ENCODE assay signal across 8 cellular contexts in the genomic region with DNA sequence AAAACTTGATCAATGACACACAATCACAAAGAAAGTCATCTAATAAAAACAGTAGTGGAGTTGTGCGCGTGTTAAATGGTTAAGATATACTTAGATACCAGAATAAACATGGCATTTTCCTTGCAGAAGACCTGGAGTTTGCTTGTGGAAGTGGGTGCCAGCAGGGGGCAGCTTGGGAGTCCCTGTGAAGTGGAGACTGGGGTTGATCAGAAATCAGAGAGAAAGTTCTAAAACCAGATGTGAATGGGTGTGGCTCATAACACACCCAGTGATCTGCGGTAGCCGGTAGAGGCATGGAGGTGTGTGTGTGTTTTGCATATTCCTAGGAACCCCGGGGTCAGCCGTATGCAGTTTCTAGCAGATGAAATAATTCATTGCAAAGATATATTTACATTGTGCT.
DNase-seq lines count a peak whose midpoint lies in the region; TF ChIP-seq lines count a peak whose summit lies in the region.

No MANE protein-coding gene starts in this region.

- peak; percentile 80 for TF ChIP-seq CTCF in AG09319 (IDR thresholded peaks at IDR 0.05; ENCODE audit: low read depth, low read length)
- 0 out of 2 replicates have a peak, but pooled peaks have one; percentile 5 for TF ChIP-seq CTCF in LNCaP clone FGC (IDR thresholded peaks at IDR 0.05; ENCODE audit: control insufficient read depth, extremely low read depth, insufficient read depth)

- DNase-seq in AG09319 (ENCODE audit: extremely low read depth, low read depth) = peak; percentile 52
- DNase-seq in LNCaP clone FGC (ENCODE audit: low read depth) = no peak
- peak; percentile 65 for DNase-seq in activated CD8-positive, alpha-beta memory T cell treated with anti-CD3 and anti-CD28 coated beads, Interleukin-2, amount 50 U/mL, for 4 hours
- peak; percentile 76 for DNase-seq in fibroblast of peridontal ligament (ENCODE audit: extremely low read depth)
- DNase-seq in stimulated activated CD4-positive, alpha-beta T cell treated with anti-CD3 and anti-CD28 coated beads, Interleukin-12 subunit alpha, Interleukin-12 subunit beta, amount 100 ng/mL, for 4 hours = peak; percentile 34
- DNase-seq in DMS153 treated with DMSO at 0.1 percent for 48 hours (lab: John Stamatoyannopoulos, UW; ENCODE audit: unreplicated experiment) = no peak
- DNase-seq in GDM1 (lab: John Stamatoyannopoulos, UW) = no peak
- DNase-seq in SIG-M5 treated with dmso at 0.1 percent for 504 hours (lab: John Stamatoyannopoulos, UW; ENCODE audit: unreplicated experiment) = no peak

- no peak overlapping the region for H3K4me3 ChIP-seq in LNCaP clone FGC (ENCODE audit: low read depth, low read length)

Comparison
In these comparisons a context has a peak if more than half of its experiments do, and no peak if none do; other contexts are left out.
1. DNase-seq: peak in AG09319 (single experiment), activated CD8-positive, alpha-beta memory T cell treated with anti-CD3 and anti-CD28 coated beads, Interleukin-2, amount 50 U/mL, for 4 hours (single experiment), fibroblast of peridontal ligament (single experiment) and stimulated activated CD4-positive, alpha-beta T cell treated with anti-CD3 and anti-CD28 coated beads, Interleukin-12 subunit alpha, Interleukin-12 subunit beta, amount 100 ng/mL, for 4 hours (single experiment); none in LNCaP clone FGC (single experiment), DMS153 treated with DMSO at 0.1 percent for 48 hours (single experiment), GDM1 (single experiment) and SIG-M5 treated with dmso at 0.1 percent for 504 hours (single experiment).